8 cellular contexts compared by ENCODE assay signal in the genomic region with DNA sequence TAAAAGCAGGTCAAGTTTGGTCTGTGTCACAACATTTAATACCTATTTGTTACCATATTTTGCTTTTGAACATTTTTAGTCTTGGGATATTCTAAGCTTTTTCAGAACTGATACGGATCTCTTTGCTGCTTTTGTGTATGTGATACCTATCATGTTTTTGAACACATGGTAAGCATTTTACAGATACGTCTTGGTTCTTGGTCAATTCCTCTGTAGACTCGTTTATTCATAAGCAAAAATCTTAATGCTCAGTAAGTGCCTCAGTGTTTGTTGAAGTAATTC. TPM values are rescaled to one million over a fixed set of nuclear protein-coding genes. Genes with fewer than 3 reads are reported as not detected.
DNase-seq lines count a peak whose midpoint lies in the region; ATAC-seq, FAIRE-seq and TF ChIP-seq lines count a peak whose summit lies in the region.

No MANE protein-coding gene starts in this region.

- in situ Hi-C loops in GM12878 (cut with MboI): loop anchor here (5.0 kb wide), 2 partner anchors 51 to 101 kb away; a partner anchor contains a TSS

- peak overlapping the region; percentile 91 for H3K27ac ChIP-seq in ACC112 (ENCODE audit: low read depth, low read length)
- peak overlapping the region; percentile 88 for H3K27ac ChIP-seq in GM12878 (ENCODE audit: control insufficient read depth, insufficient read depth)
- H3K27ac ChIP-seq in mesodermal cell (ENCODE audit: low read depth, low read length, severe bottlenecking): peak overlapping the region; percentile 97

- H2AFZ ChIP-seq in ACC112 (ENCODE audit: low read length, unreplicated experiment) (peak overlapping the region; percentile 71), GM12878 (ENCODE audit: control insufficient read depth, low read depth, low read length) (peak overlapping the region; percentile 58)

- BruUV-seq in GM12878 (replicated peaks; lab: Mats Ljungman, UMichigan): no TSS peak

- H3K27me3 ChIP-seq in ACC112 (ENCODE audit: insufficient read depth, low read length): no peaks in the 10 kb centered on the region
- no peaks in the 10 kb centered on the region for H3K27me3 ChIP-seq in GM12878 (replicated peaks in 1 of 2; ENCODE audit: control insufficient read depth in 2 of 2, insufficient read depth in 2 of 2, low read length in 1 of 2)

- H3K79me2 ChIP-seq in ACC112 (ENCODE audit: control insufficient read depth, insufficient read depth, low read length, unreplicated experiment): peaks cover 8% of the 10 kb centered on the region
- H3K79me2 ChIP-seq in GM12878 (ENCODE audit: control insufficient read depth, insufficient read depth, low read length): peaks cover 9% of the 10 kb centered on the region

- peaks cover 11% of the 10 kb centered on the region for H3K4me1 ChIP-seq in ACC112 (ENCODE audit: control insufficient read depth, insufficient read depth, low read length, unreplicated experiment)
- no peaks in the 10 kb centered on the region for H3K4me1 ChIP-seq in GM12878 (ENCODE audit: control insufficient read depth, insufficient read depth, low read length)
- H3K4me1 ChIP-seq in mesodermal cell (ENCODE audit: control insufficient read depth, insufficient read depth, low read length, poor library complexity, severe bottlenecking): peaks cover 6% of the 10 kb centered on the region

- H3K4me2 ChIP-seq in GM12878 (ENCODE audit: control insufficient read depth, insufficient read depth): peak overlapping the region; percentile 74

- DNase-seq in GM12878 (ENCODE audit: low read depth, low spot score): peak; percentile 23
- DNase-seq in amygdala (lab: John Stamatoyannopoulos, UW): no peak
- DNase-seq in central memory CD4-positive, alpha-beta T cell: no peak
- no peak for DNase-seq in NCI-H446 (lab: John Stamatoyannopoulos, UW)

- no peak for TF ChIP-seq CTCF in GM12878 (IDR thresholded peaks at IDR 0.05 in 2 of 3, conservative IDR thresholded peaks at IDR 0.05 in 1 of 3; ENCODE audit: control insufficient read depth in 2 of 3, extremely low read depth in 1 of 3, insufficient read depth in 1 of 3, low read depth in 3 of 3, low read length in 3 of 3)

- peaks cover 31% of the 10 kb centered on the region; the same call in 2 of the 3 replicates for H3K9me3 ChIP-seq in GM12878 (replicated peaks; ENCODE audit: control insufficient read depth, insufficient read depth, low read length)
- H3K9me3 ChIP-seq in mesodermal cell (ENCODE audit: control insufficient read depth, low read length): peaks cover 29% of the 10 kb centered on the region

- TF ChIP-seq EP300 in GM12878 (IDR thresholded peaks at IDR 0.05; ENCODE audit: borderline replicate concordance in 1 of 2, control insufficient read depth in 1 of 2, low read depth in 2 of 2, low read length in 2 of 2): no peak

- SMC1A ChIA-PET in GM12878 (lab: Charles Lee; ENCODE audit: uncharacterized antibody, unreplicated experiment): interaction anchor here (1.1 to 3.1 kb wide), 3 partner anchors 48 to 201 kb away, joined by 5 to 19 read pairs (median 16); a partner anchor contains a TSS

- TF ChIP-seq POLR2A in GM12878 (IDR thresholded peaks at IDR 0.05; ENCODE audit: low read depth, low read length): no peak

- peak; percentile 49 for FAIRE-seq in GM12878 (lab: Jason Lieb, UNC)

- 1% methylated on average over 3 of the region's 3 CpGs for WGBS in GM12878 (ENCODE audit: insufficient coverage, insufficient replicate concordance, low lambda C conversion rate, missing lambda C conversion rate)
- 0% methylated on average over 3 of the region's 3 CpGs; no CpG with 5 or more reads in 1 of the 2 experiments for WGBS in mesodermal cell (ENCODE audit: insufficient coverage in 2 of 2), 2 experiments

- CTCF ChIA-PET in GM12878 (lab: Yijun Ruan, JAX): interaction anchor here (1.1 to 3.2 kb wide), 3 partner anchors 11 to 103 kb away, joined by 3 to 20 read pairs (median 8); a partner anchor contains a TSS

- POLR2A ChIA-PET in GM12878 (lab: Charles Lee): interaction anchor here (1.0 to 2.1 kb wide), 4 partner anchors 9 to 200 kb away, joined by 3 to 9 read pairs (median 5); a partner anchor contains a TSS

- intact Hi-C loops in GM12878 (cut with micrococcal nuclease; ENCODE audit: unreplicated experiment): loop anchor here (2.0 to 10.0 kb wide), 2 partner anchors 103 to 333 kb away; a partner anchor contains a TSS

- H3K4me3 ChIP-seq in ACC112 (ENCODE audit: low read depth, low read length): peak overlapping the region; percentile 77
- peak overlapping the region; percentile 90 for H3K4me3 ChIP-seq in GM12878
- H3K4me3 ChIP-seq in mesodermal cell (ENCODE audit: extremely low read depth, insufficient read depth, low read length, poor library complexity, severe bottlenecking): peak overlapping the region; percentile 50

- ATAC-seq in HG03520 (IDR thresholded peaks at IDR 0.05; ENCODE audit: unreplicated experiment): peak; percentile 3
- peak; percentile 3; the same call in 2 of the 3 replicates for ATAC-seq in GM12878
- ATAC-seq in HG03039 (IDR thresholded peaks at IDR 0.05; ENCODE audit: unreplicated experiment): no peak

- TF ChIP-seq RAD21 in GM12878 (IDR thresholded peaks at IDR 0.05; ENCODE audit: insufficient read depth, low read depth, low read length): no peak

- RAD21 ChIA-PET in GM12878 (lab: Charles Lee; ENCODE audit: unreplicated experiment): interaction anchor here (1.5 kb wide), 1 partner anchor 100 kb away, joined by 4 read pairs; no protein-coding TSS in a partner anchor

- no peaks in the 10 kb centered on the region for H4K20me1 ChIP-seq in GM12878 (ENCODE audit: control insufficient read depth, insufficient read depth)

- peak overlapping the region; percentile 81 for H3K9ac ChIP-seq in GM12878 (ENCODE audit: control insufficient read depth, insufficient read depth, low read length)

- peaks cover 41% of the 10 kb centered on the region for H3K36me3 ChIP-seq in ACC112 (ENCODE audit: insufficient read depth, low read length)
- H3K36me3 ChIP-seq in GM12878 (ENCODE audit: control insufficient read depth in 2 of 2, insufficient read depth in 2 of 2, low read length in 1 of 2): peaks cover 0 to 24% of the 10 kb centered on the region in 2 experiments
- peaks cover 43% of the 10 kb centered on the region for H3K36me3 ChIP-seq in mesodermal cell (ENCODE audit: control insufficient read depth, insufficient read depth, low read length)

TF ChIP-seq in GM12878, 131 proteins besides CTCF, POLR2A, EP300 and RAD21:
- TF ChIP-seq FOXM1 (IDR thresholded peaks at IDR 0.05; ENCODE audit: low read depth, low read length) (no peak), GATAD2B (conservative IDR thresholded peaks at IDR 0.05; ENCODE audit: low read depth) (no peak), ZNF24 (IDR thresholded peaks at IDR 0.05) (no peak), ZBED1 (IDR thresholded peaks at IDR 0.05; ENCODE audit: borderline replicate concordance) (0 out of 2 replicates have a peak, but pooled peaks have one; percentile 12), JUNB (IDR thresholded peaks at IDR 0.05) (no peak), RB1 (IDR thresholded peaks at IDR 0.05; ENCODE audit: borderline replicate concordance) (no peak)
TF ChIP-seq in GM12878: peak in this region for 1.

RNA-seq across cellular contexts. Expression of a gene that starts 0.6 kb away (rescaled TPM):
- total RNA-seq in GM12878 (2013; cell fraction: nucleolus; rRNA removed): 57.9 and 59.1 TPM in 2 replicates
- total RNA-seq in GM12878 (2014; rRNA removed) (9.9 and 12.9 TPM in 2 replicates), GM12878 (2014; rRNA removed; fragmentation: Illumina TruSeq; extraction: Trizol) (13.3 and 13.9 TPM in 2 replicates), GM12878 (2021) (11.2 and 11.6 TPM in 2 replicates)
- polyA plus RNA-seq in GM12878 (2011; ENCODE audit: low read depth): 7.7 TPM
- polyA plus RNA-seq in GM12878 (2011; rRNA removed) (12.7 and 17.3 TPM in 2 replicates), GM12878 (2014; fragmentation: Illumina TruSeq; extraction: Trizol) (12.5 and 23.3 TPM in 2 replicates), GM12878 (2014; fragmentation: Nextera tagmentation; extraction: Ambion mirVana) (1 to 10 TPM; 5.2 to 5.3 TPM), GM12878 (2014; rRNA removed) (12.2 and 13.6 TPM in 2 replicates), GM12878 (2016; fragmentation: Nextera tagmentation; extraction: Ambion mirVana) (1 to 10 TPM; 9.3 to 9.9 TPM)
- 5.6 and 8.2 TPM in 2 replicates for polyA plus RNA-seq in GM12878 (2011; cell fraction: cytosol; rRNA removed)
- 16.0 and 16.7 TPM in 2 replicates for polyA plus RNA-seq in GM12878 (2011; cell fraction: nucleus; rRNA removed)
- polyA plus RNA-seq in GM12878 (2012): 8.1 and 12.3 TPM in 2 replicates
- polyA minus RNA-seq in GM12878 (2011; rRNA and poly(A)+ RNA removed): 9.6 and 11.8 TPM in 2 replicates
- 4.1 and 4.3 TPM in 2 replicates for polyA minus RNA-seq in GM12878 (2011; cell fraction: cytosol; rRNA and poly(A)+ RNA removed)
- polyA minus RNA-seq in GM12878 (2011; cell fraction: nucleus; rRNA and poly(A)+ RNA removed): 18.1 TPM in 2 replicates
- 16.4 TPM for polyA plus RNA-seq in mesodermal cell (2013, experiment 1 of 2)
- polyA plus RNA-seq in mesodermal cell (2013, experiment 2 of 2): 15.5 TPM

RNA-seq across cellular contexts. Expression of a gene that starts 48.6 kb away (rescaled TPM):
- total RNA-seq in GM12878 (2013; cell fraction: nucleolus; rRNA removed): 77.9 and 85.4 TPM in 2 replicates
- total RNA-seq in GM12878 (2014; rRNA removed): 15.0 and 17.9 TPM in 2 replicates
- total RNA-seq in GM12878 (2014; rRNA removed; fragmentation: Illumina TruSeq; extraction: Trizol): 12.7 and 15.2 TPM in 2 replicates
- 10.5 and 12.3 TPM in 2 replicates for total RNA-seq in GM12878 (2021)
- 10.1 TPM for polyA plus RNA-seq in GM12878 (2011; ENCODE audit: low read depth)
- 10.0 and 15.7 TPM in 2 replicates for polyA plus RNA-seq in GM12878 (2011; rRNA removed)
- 4.0 and 5.0 TPM in 2 replicates for polyA plus RNA-seq in GM12878 (2011; cell fraction: cytosol; rRNA removed)
- 34.7 and 39.1 TPM in 2 replicates for polyA plus RNA-seq in GM12878 (2011; cell fraction: nucleus; rRNA removed)
- 12.1 and 15.9 TPM in 2 replicates for polyA plus RNA-seq in GM12878 (2012)
- polyA plus RNA-seq in GM12878 (2014; fragmentation: Illumina TruSeq; extraction: Trizol): 15.7 and 18.8 TPM in 2 replicates
- 1 to 10 TPM; 2.7 to 3.2 TPM for polyA plus RNA-seq in GM12878 (2014; fragmentation: Nextera tagmentation; extraction: Ambion mirVana)
- polyA plus RNA-seq in GM12878 (2014; rRNA removed): 11.9 and 13.6 TPM in 2 replicates
- polyA plus RNA-seq in GM12878 (2016; fragmentation: Nextera tagmentation; extraction: Ambion mirVana): 10 to 100 TPM; 10.0 to 10.1 TPM
- 10.6 and 12.9 TPM in 2 replicates for polyA minus RNA-seq in GM12878 (2011; rRNA and poly(A)+ RNA removed)
- polyA minus RNA-seq in GM12878 (2011; cell fraction: cytosol; rRNA and poly(A)+ RNA removed): 2.7 and 4.2 TPM in 2 replicates
- polyA minus RNA-seq in GM12878 (2011; cell fraction: nucleus; rRNA and poly(A)+ RNA removed): 15.6 and 16.7 TPM in 2 replicates
- polyA plus RNA-seq in mesodermal cell (2013, experiment 1 of 2): 11.7 TPM
- polyA plus RNA-seq in mesodermal cell (2013, experiment 2 of 2): 12.9 TPM
